In genomic region chr16:30844671-30845449, GRCh38 we compare ENCODE assay signal across 1 cellular context.
A peak's percentile ranks its signal among the peaks of the same experiment; 100 is the strongest.
TF ChIP-seq lines count a peak whose summit lies in the region.

No MANE protein-coding gene starts in this region.

TF ChIP-seq in K562, 482 proteins besides CTCF, POLR2A, EP300 and RAD21 (continued from another document and continues in another):
- TF ChIP-seq MTA1 (IDR thresholded peaks at IDR 0.05; ENCODE audit: borderline replicate concordance) = 0 out of 2 replicates have a peak, but pooled peaks have one; percentile 28
- peak in 1 of 2 experiments; percentile 64; a peak in 1 of 4 replicates for TF ChIP-seq RCOR1 (IDR thresholded peaks at IDR 0.05; ENCODE audit: borderline replicate concordance in 1 of 2, low read depth in 2 of 2, low read length in 2 of 2)
- TF ChIP-seq, protein P1, sequence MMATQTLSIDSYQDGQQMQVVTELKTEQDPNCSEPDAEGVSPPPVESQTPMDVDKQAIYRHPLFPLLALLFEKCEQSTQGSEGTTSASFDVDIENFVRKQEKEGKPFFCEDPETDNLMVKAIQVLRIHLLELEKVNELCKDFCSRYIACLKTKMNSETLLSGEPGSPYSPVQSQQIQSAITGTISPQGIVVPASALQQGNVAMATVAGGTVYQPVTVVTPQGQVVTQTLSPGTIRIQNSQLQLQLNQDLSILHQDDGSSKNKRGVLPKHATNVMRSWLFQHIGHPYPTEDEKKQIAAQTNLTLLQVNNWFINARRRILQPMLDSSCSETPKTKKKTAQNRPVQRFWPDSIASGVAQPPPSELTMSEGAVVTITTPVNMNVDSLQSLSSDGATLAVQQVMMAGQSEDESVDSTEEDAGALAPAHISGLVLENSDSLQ (IDR thresholded peaks at IDR 0.05) = peak; percentile 76
- TF ChIP-seq TAF1 (IDR thresholded peaks at IDR 0.05; ENCODE audit: control insufficient read depth, extremely low read depth, insufficient read depth, low read length, severe bottlenecking) = peak; percentile 11
- TF ChIP-seq CTBP1 (IDR thresholded peaks at IDR 0.05; ENCODE audit: borderline replicate concordance) = peak; percentile 65; the same call in 1 of the 2 replicates
- peak; percentile 84 for TF ChIP-seq NFIC (IDR thresholded peaks at IDR 0.05)
- TF ChIP-seq CEBPB (tag; IDR thresholded peaks at IDR 0.05) = no peak
- TF ChIP-seq ARID3A (IDR thresholded peaks at IDR 0.05; ENCODE audit: borderline replicate concordance, low read depth, low read length) = peak; percentile 53; the same call in 1 of the 2 replicates
- 0 out of 2 replicates have a peak, but pooled peaks have one; percentile 46 for TF ChIP-seq SMARCE1 (IDR thresholded peaks at IDR 0.05)
- TF ChIP-seq, protein P2, sequence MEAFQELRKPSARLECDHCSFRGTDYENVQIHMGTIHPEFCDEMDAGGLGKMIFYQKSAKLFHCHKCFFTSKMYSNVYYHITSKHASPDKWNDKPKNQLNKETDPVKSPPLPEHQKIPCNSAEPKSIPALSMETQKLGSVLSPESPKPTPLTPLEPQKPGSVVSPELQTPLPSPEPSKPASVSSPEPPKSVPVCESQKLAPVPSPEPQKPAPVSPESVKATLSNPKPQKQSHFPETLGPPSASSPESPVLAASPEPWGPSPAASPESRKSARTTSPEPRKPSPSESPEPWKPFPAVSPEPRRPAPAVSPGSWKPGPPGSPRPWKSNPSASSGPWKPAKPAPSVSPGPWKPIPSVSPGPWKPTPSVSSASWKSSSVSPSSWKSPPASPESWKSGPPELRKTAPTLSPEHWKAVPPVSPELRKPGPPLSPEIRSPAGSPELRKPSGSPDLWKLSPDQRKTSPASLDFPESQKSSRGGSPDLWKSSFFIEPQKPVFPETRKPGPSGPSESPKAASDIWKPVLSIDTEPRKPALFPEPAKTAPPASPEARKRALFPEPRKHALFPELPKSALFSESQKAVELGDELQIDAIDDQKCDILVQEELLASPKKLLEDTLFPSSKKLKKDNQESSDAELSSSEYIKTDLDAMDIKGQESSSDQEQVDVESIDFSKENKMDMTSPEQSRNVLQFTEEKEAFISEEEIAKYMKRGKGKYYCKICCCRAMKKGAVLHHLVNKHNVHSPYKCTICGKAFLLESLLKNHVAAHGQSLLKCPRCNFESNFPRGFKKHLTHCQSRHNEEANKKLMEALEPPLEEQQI (IDR thresholded peaks at IDR 0.05) = peak; percentile 44; the same call in 1 of the 2 replicates
- TF ChIP-seq CREB3 (tag; conservative IDR thresholded peaks at IDR 0.05; ENCODE audit: low read depth) = peak; percentile 61; the same call in 1 of the 2 replicates
- TF ChIP-seq ZNF436 (CRISPR knock-in tag; IDR thresholded peaks at IDR 0.05) = no peak
- 0 out of 2 replicates have a peak, but pooled peaks have one; percentile 29 for TF ChIP-seq FOXJ2 (tag; IDR thresholded peaks at IDR 0.05)
- TF ChIP-seq NR1H2 (CRISPR knock-in tag; IDR thresholded peaks at IDR 0.05) = no peak
- TF ChIP-seq, protein P3, sequence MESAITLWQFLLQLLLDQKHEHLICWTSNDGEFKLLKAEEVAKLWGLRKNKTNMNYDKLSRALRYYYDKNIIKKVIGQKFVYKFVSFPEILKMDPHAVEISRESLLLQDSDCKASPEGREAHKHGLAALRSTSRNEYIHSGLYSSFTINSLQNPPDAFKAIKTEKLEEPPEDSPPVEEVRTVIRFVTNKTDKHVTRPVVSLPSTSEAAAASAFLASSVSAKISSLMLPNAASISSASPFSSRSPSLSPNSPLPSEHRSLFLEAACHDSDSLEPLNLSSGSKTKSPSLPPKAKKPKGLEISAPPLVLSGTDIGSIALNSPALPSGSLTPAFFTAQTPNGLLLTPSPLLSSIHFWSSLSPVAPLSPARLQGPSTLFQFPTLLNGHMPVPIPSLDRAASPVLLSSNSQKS (CRISPR knock-in tag; IDR thresholded peaks at IDR 0.05) = no peak
- TF ChIP-seq ZBTB33 (CRISPR knock-in tag; IDR thresholded peaks at IDR 0.05) = peak; percentile 45; the same call in 1 of the 2 replicates
- TF ChIP-seq FOSL1 (tag; conservative IDR thresholded peaks at IDR 0.05) = peak; percentile 81
- TF ChIP-seq, protein P4, sequence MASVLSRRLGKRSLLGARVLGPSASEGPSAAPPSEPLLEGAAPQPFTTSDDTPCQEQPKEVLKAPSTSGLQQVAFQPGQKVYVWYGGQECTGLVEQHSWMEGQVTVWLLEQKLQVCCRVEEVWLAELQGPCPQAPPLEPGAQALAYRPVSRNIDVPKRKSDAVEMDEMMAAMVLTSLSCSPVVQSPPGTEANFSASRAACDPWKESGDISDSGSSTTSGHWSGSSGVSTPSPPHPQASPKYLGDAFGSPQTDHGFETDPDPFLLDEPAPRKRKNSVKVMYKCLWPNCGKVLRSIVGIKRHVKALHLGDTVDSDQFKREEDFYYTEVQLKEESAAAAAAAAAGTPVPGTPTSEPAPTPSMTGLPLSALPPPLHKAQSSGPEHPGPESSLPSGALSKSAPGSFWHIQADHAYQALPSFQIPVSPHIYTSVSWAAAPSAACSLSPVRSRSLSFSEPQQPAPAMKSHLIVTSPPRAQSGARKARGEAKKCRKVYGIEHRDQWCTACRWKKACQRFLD (CRISPR knock-in tag; IDR thresholded peaks at IDR 0.05) = peak; percentile 44; the same call in 1 of the 2 replicates
- peak; percentile 61 for TF ChIP-seq EP400 (IDR thresholded peaks at IDR 0.05)
- TF ChIP-seq VEZF1 (CRISPR knock-in tag; IDR thresholded peaks at IDR 0.05) = peak; percentile 30; the same call in 1 of the 2 replicates
- peak; percentile 56 for TF ChIP-seq ARID1B (IDR thresholded peaks at IDR 0.05)
- TF ChIP-seq ETV5 (CRISPR knock-in tag; IDR thresholded peaks at IDR 0.05; ENCODE audit: low read depth) = no peak
- no peak for TF ChIP-seq DDX20 (tag; IDR thresholded peaks at IDR 0.05; ENCODE audit: low read depth)
- no peak for TF ChIP-seq REST (CRISPR knock-in tag; IDR thresholded peaks at IDR 0.05; ENCODE audit: low read depth)
- peak; percentile 31 for TF ChIP-seq TBP (optimal IDR thresholded peaks at IDR 0.05; ENCODE audit: low read depth, low read length)
- peak; percentile 87 for TF ChIP-seq BRD9 (IDR thresholded peaks at IDR 0.05; ENCODE audit: low read depth, partially characterized antibody)
- no peak for TF ChIP-seq MBD2 (IDR thresholded peaks at IDR 0.05; ENCODE audit: borderline replicate concordance, low read depth)
- TF ChIP-seq CBX3 (IDR thresholded peaks at IDR 0.05; ENCODE audit: borderline replicate concordance in 1 of 2, low read length in 2 of 2) = peak in 1 of 2 experiments; percentile 34; a peak in 1 of 3 replicates
- TF ChIP-seq, protein P5, sequence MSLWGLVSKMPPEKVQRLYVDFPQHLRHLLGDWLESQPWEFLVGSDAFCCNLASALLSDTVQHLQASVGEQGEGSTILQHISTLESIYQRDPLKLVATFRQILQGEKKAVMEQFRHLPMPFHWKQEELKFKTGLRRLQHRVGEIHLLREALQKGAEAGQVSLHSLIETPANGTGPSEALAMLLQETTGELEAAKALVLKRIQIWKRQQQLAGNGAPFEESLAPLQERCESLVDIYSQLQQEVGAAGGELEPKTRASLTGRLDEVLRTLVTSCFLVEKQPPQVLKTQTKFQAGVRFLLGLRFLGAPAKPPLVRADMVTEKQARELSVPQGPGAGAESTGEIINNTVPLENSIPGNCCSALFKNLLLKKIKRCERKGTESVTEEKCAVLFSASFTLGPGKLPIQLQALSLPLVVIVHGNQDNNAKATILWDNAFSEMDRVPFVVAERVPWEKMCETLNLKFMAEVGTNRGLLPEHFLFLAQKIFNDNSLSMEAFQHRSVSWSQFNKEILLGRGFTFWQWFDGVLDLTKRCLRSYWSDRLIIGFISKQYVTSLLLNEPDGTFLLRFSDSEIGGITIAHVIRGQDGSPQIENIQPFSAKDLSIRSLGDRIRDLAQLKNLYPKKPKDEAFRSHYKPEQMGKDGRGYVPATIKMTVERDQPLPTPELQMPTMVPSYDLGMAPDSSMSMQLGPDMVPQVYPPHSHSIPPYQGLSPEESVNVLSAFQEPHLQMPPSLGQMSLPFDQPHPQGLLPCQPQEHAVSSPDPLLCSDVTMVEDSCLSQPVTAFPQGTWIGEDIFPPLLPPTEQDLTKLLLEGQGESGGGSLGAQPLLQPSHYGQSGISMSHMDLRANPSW (CRISPR knock-in tag; IDR thresholded peaks at IDR 0.05) = no peak
- peak; percentile 91 for TF ChIP-seq SMC3 (conservative IDR thresholded peaks at IDR 0.05; ENCODE audit: insufficient read depth, low read depth, low read length)
- TF ChIP-seq E2F8 (IDR thresholded peaks at IDR 0.05; ENCODE audit: low read depth, partially characterized antibody) = peak; percentile 60
- TF ChIP-seq ZNF140 (CRISPR knock-in tag; IDR thresholded peaks at IDR 0.05) = no peak
- peak; percentile 66; the same call in 1 of the 2 replicates for TF ChIP-seq THRAP3 (IDR thresholded peaks at IDR 0.05; ENCODE audit: borderline replicate concordance)
- TF ChIP-seq FOXP1 (CRISPR knock-in tag; IDR thresholded peaks at IDR 0.05) = 0 out of 2 replicates have a peak, but pooled peaks have one; percentile 48
